Comparison of ENCODE assay signal across 16 cellular contexts in genomic region chr17:78473951-78474630, GRCh38.
"Had no signal": no experiment of that assay in that cellular context is flagged by ENCODE, and none has a peak within 500 bp of the region (broad histone marks: within the 10 kb centered on the region; RNA-seq: fewer than 3 reads in every experiment).

No MANE protein-coding gene starts in this region.

- DNase-seq: activated T-cell treated with anti-CD3 and anti-CD28 coated beads, Interleukin-2, amount 50 U/mL, for 4 hours; anterior cingulate cortex; dorsolateral prefrontal cortex; esophagus squamous epithelium; foreskin keratinocyte; heart left ventricle; ovary; stimulated activated CD4-positive, alpha-beta T cell treated with anti-CD3 and anti-CD28 coated beads, Interleukin-2, amount 100 ng/mL, for 48 hours; upper lobe of right lung had no signal

- H3K9me3 Mint-ChIP-seq: activated naive CD8-positive, alpha-beta T cell treated with anti-CD3 and anti-CD28 coated beads for 36 hours; activated T-cell treated with anti-CD3 and anti-CD28 coated beads, Interleukin-2, amount 50 U/mL, for 4 hours; memory B cell; nephron; stimulated activated naive CD8-positive, alpha-beta T cell treated with anti-CD3 and anti-CD28 coated beads, Interleukin-15, Interleukin-2, amounts not matched to agents 100 ng/mL and 50 ng/mL, for 24 hours had no signal

- H3K4me3 ChIP-seq: breast epithelium, dorsolateral prefrontal cortex, esophagus squamous epithelium, heart left ventricle, left lung, ovary, upper lobe of right lung had no signal

- H3K4me3 Mint-ChIP-seq: activated CD8-positive, alpha-beta memory T cell treated with anti-CD3 and anti-CD28 coated beads, Interleukin-2, amount 10 ng/mL, durations not matched to agents 7 days and 5 days; activated naive CD8-positive, alpha-beta T cell treated with anti-CD3 and anti-CD28 coated beads for 36 hours; activated T-cell treated with anti-CD3 and anti-CD28 coated beads, Interleukin-2, amount 50 U/mL, for 4 hours; memory B cell; nephron; stimulated activated naive CD8-positive, alpha-beta T cell treated with anti-CD3 and anti-CD28 coated beads, Interleukin-15, Interleukin-2, amounts not matched to agents 100 ng/mL and 50 ng/mL, for 24 hours had no signal

- H3K27ac Mint-ChIP-seq: activated CD8-positive, alpha-beta memory T cell treated with anti-CD3 and anti-CD28 coated beads, Interleukin-2, amount 10 ng/mL, durations not matched to agents 7 days and 5 days; activated naive CD8-positive, alpha-beta T cell treated with anti-CD3 and anti-CD28 coated beads for 36 hours; memory B cell; nephron; stimulated activated naive CD8-positive, alpha-beta T cell treated with anti-CD3 and anti-CD28 coated beads, Interleukin-15, Interleukin-2, amounts not matched to agents 100 ng/mL and 50 ng/mL, for 24 hours had no signal

- H3K36me3 Mint-ChIP-seq: activated naive CD8-positive, alpha-beta T cell treated with anti-CD3 and anti-CD28 coated beads for 36 hours; memory B cell had no signal

- H3K27ac ChIP-seq: breast epithelium, dorsolateral prefrontal cortex, esophagus squamous epithelium, foreskin keratinocyte, heart left ventricle, left lung, ovary, upper lobe of right lung had no signal

- H3K27me3 ChIP-seq: breast epithelium, dorsolateral prefrontal cortex, ovary had no signal

- ATAC-seq: foreskin keratinocyte, left lung had no signal

- H3K9me3 ChIP-seq: breast epithelium, heart left ventricle, left lung, ovary, upper lobe of right lung had no signal

- H3K36me3 ChIP-seq: breast epithelium, esophagus squamous epithelium, heart left ventricle, left lung, ovary, upper lobe of right lung had no signal

- H3K27me3 Mint-ChIP-seq: stimulated activated naive CD8-positive, alpha-beta T cell treated with anti-CD3 and anti-CD28 coated beads, Interleukin-15, Interleukin-2, amounts not matched to agents 100 ng/mL and 50 ng/mL, for 24 hours had no signal

- H3K4me1 Mint-ChIP-seq: nephron had no signal

- H3K4me1 ChIP-seq: breast epithelium, esophagus squamous epithelium, foreskin keratinocyte, heart left ventricle, left lung, upper lobe of right lung had no signal
